In the genomic region with DNA sequence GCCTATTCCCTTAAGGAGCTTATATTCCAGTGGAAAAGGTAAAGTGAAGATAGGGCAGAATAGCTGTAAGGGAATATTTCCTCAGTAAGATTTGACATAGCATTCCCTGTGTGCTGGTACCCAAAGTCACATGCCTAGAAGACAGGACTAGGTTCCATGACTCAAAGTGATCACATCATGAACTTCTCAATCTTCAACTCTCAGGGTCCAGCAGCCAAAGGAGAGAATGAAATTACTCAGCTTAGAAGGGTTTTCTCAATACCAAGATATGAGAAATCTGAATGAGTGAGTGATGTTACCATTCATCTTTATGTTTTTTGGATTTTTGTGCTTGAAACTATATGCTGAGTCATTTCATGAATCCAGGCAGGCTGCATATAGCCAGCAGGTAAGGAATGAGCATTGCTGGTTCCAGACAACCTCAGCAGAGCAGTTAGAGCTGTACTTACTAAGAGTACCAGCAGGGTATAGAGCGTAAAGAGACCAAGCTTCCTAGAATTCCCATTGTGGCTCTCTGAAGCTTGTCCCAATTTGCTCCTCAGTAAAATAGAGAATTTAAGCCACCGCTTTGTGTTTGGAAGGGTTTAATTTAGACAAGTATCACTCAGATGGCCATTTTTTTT, we compare ENCODE assay signal across 20 cellular contexts.
DNase-seq lines count a peak whose midpoint lies in the region; ATAC-seq, FAIRE-seq and TF ChIP-seq lines count a peak whose summit lies in the region.
"Had no signal": no experiment of that assay in that cellular context is flagged by ENCODE, and none has a peak within 500 bp of the region (broad histone marks: within the 10 kb centered on the region; RNA-seq: fewer than 3 reads in every experiment).

No MANE protein-coding gene starts in this region.

- no peak for FAIRE-seq in K562 (lab: Jason Lieb, UNC)
- FAIRE-seq: G401.6 had no signal

- H3K4me1 Mint-ChIP-seq in stimulated activated effector memory CD8-positive, alpha-beta T cell treated with anti-CD3 and anti-CD28 coated beads, Interleukin-12 subunit alpha, Interleukin-12 subunit beta, amount 100 ng/mL, for 72 hours: no peaks in the 10 kb centered on the region
- H3K4me1 Mint-ChIP-seq: B cell had no signal

- no peaks in the 10 kb centered on the region for H3K9me1 ChIP-seq in K562 (ENCODE audit: control insufficient read depth, insufficient read depth, low read length)

- no peak overlapping the region for H2AFZ ChIP-seq in K562 (ENCODE audit: low read depth, low read length)
- H2AFZ ChIP-seq: GM23248 had no signal

- intact Hi-C loops in K562 (cut with micrococcal nuclease): no loop called here
- intact Hi-C loops in ovary (cut with DNase I): no loop called here
- intact Hi-C loops in heart right ventricle (cut with DNase I): no loop called here

- H3K9me3 ChIP-seq in K562 (replicated peaks; ENCODE audit: control insufficient read depth, insufficient read depth, low read depth, low read length): no peaks in the 10 kb centered on the region
- H3K9me3 ChIP-seq in ovary: no peaks in the 10 kb centered on the region
- H3K9me3 ChIP-seq in heart right ventricle: no peaks in the 10 kb centered on the region

- no peaks in the 10 kb centered on the region for H3K36me3 Mint-ChIP-seq in stimulated activated effector memory CD8-positive, alpha-beta T cell treated with anti-CD3 and anti-CD28 coated beads, Interleukin-12 subunit alpha, Interleukin-12 subunit beta, amount 100 ng/mL, for 72 hours

- POLR2A ChIA-PET in K562 (lab: Yijun Ruan, JAX): interaction anchor here (0.7 kb wide), 1 partner anchor 24 kb away, joined by 3 read pairs; no protein-coding TSS in a partner anchor

- no peak overlapping the region for H3K4me2 ChIP-seq in K562 (ENCODE audit: insufficient read depth, low read length)

- TF ChIP-seq EP300 in K562 (IDR thresholded peaks at IDR 0.05; ENCODE audit: low read length): no peak
- TF ChIP-seq EP300 in ovary (IDR thresholded peaks at IDR 0.05): no peak

- in situ Hi-C loops in K562 (cut with MboI): no loop called here

- ATAC-seq in K562 (no peak), heart right ventricle (no peak)
- ATAC-seq in stimulated activated effector memory CD8-positive, alpha-beta T cell treated with anti-CD3 and anti-CD28 coated beads, Interleukin-12 subunit alpha, Interleukin-12 subunit beta, amount 100 ng/mL, for 72 hours: peak; percentile 34

- H4K20me1 ChIP-seq in K562 (replicated peaks; ENCODE audit: control insufficient read depth, insufficient read depth, low read length): no peaks in the 10 kb centered on the region

- H3K27ac Mint-ChIP-seq in stimulated activated effector memory CD8-positive, alpha-beta T cell treated with anti-CD3 and anti-CD28 coated beads, Interleukin-12 subunit alpha, Interleukin-12 subunit beta, amount 100 ng/mL, for 72 hours: no peak overlapping the region
- H3K27ac Mint-ChIP-seq: B cell had no signal

- H3K4me1 ChIP-seq in K562 (replicated peaks in 1 of 2; ENCODE audit: control insufficient read depth in 2 of 2, insufficient read depth in 2 of 2, low read length in 2 of 2) (no peaks in the 10 kb centered on the region), ovary (ENCODE audit: insufficient read depth) (no peaks in the 10 kb centered on the region), heart right ventricle (no peaks in the 10 kb centered on the region)

- BruUV-seq in K562 (replicated peaks; lab: Mats Ljungman, UMichigan): no TSS peak

- peak; percentile 3 for DNase-seq in NCI-H82 (lab: John Stamatoyannopoulos, UW)
- DNase-seq in NCI-H82 treated with DMSO at 0.1 percent for 48 hours (lab: John Stamatoyannopoulos, UW; ENCODE audit: unreplicated experiment): no peak
- peak; percentile 7 for DNase-seq in GM12865 (ENCODE audit: low read depth)
- DNase-seq in K562 (ENCODE audit: extremely low read depth in 1 of 4, low spot score in 3 of 4): no peak
- DNase-seq in stimulated activated effector memory CD8-positive, alpha-beta T cell treated with anti-CD3 and anti-CD28 coated beads, Interleukin-12 subunit alpha, Interleukin-12 subunit beta, amount 100 ng/mL, for 72 hours (ENCODE audit: low spot score in 2 of 2): no peak
- DNase-seq in ovary: no peak
- DNase-seq in heart right ventricle: no peak
- no peak for DNase-seq in stimulated activated CD4-positive, alpha-beta T cell treated with anti-CD3 and anti-CD28 coated beads, Interleukin-4, amount 100 ng/mL, for 4 hours
- DNase-seq: 8988T, GM23248, KG1, NCI-H1417, NCI-H187, NCI-H2107, NCI-H510A, NCI-H748 treated with DMSO at 0.1 percent for 48 hours, OCI-M1, Right ventricle myocardium superior had no signal

- 0% methylated on average over 2 of the region's 2 CpGs for whole genome bisulfite sequencing in K562 (ENCODE audit: insufficient coverage, low coverage, missing lambda C conversion rate)
- WGBS in ovary, 3 donors: 92 to 96% (median 95%) methylated on average over 2 of the region's 2 CpGs
- WGBS in heart right ventricle, 2 donors: 92 to 93% methylated on average over 2 of the region's 2 CpGs

- TF ChIP-seq RAD21 in K562 (CRISPR knock-in tag; conservative IDR thresholded peaks at IDR 0.05 in 1 of 2, IDR thresholded peaks at IDR 0.05 in 1 of 2): no peak

- H3K36me3 ChIP-seq in K562 (ENCODE audit: control insufficient read depth, insufficient read depth, low read length) (no peaks in the 10 kb centered on the region), ovary (no peaks in the 10 kb centered on the region), heart right ventricle (no peaks in the 10 kb centered on the region)

- no peaks in the 10 kb centered on the region for H3K79me2 ChIP-seq in K562 (ENCODE audit: control insufficient read depth, insufficient read depth, low read length)

- H3K4me3 ChIP-seq in GM12865 (ENCODE audit: low read depth, low read length): no peak overlapping the region
- no peak overlapping the region for H3K4me3 ChIP-seq in K562
- H3K4me3 ChIP-seq in ovary: no peak overlapping the region
- no peak overlapping the region for H3K4me3 ChIP-seq in heart right ventricle
- H3K4me3 ChIP-seq: GM23248 had no signal

- no peak for TF ChIP-seq CTCF in GM12865 (IDR thresholded peaks at IDR 0.05; ENCODE audit: insufficient read depth, low read depth, low read length, missing control alignments)
- TF ChIP-seq CTCF in K562 (IDR thresholded peaks at IDR 0.05 in 2 of 3, conservative IDR thresholded peaks at IDR 0.05 in 1 of 3; ENCODE audit: insufficient read depth in 2 of 3, low read depth in 1 of 3, low read length in 3 of 3): no peak
- TF ChIP-seq CTCF in ovary (IDR thresholded peaks at IDR 0.05): no peak
- TF ChIP-seq CTCF in heart right ventricle (IDR thresholded peaks at IDR 0.05): no peak

- H3K9me3 Mint-ChIP-seq in stimulated activated effector memory CD8-positive, alpha-beta T cell treated with anti-CD3 and anti-CD28 coated beads, Interleukin-12 subunit alpha, Interleukin-12 subunit beta, amount 100 ng/mL, for 72 hours: no peaks in the 10 kb centered on the region

- no peak for TF ChIP-seq POLR2A in K562 (conservative IDR thresholded peaks at IDR 0.05)
- TF ChIP-seq POLR2A in ovary (IDR thresholded peaks at IDR 0.05): no peak

- no peak overlapping the region for H3K4me3 Mint-ChIP-seq in stimulated activated effector memory CD8-positive, alpha-beta T cell treated with anti-CD3 and anti-CD28 coated beads, Interleukin-12 subunit alpha, Interleukin-12 subunit beta, amount 100 ng/mL, for 72 hours
- H3K4me3 Mint-ChIP-seq: B cell had no signal

- H3K9ac ChIP-seq in K562 (ENCODE audit: insufficient read depth in 1 of 2, low read depth in 2 of 2, low read length in 2 of 2): no peak overlapping the region
- H3K9ac ChIP-seq: GM23248 had no signal

- CTCF ChIA-PET in K562 (lab: Yijun Ruan, JAX; ENCODE audit: low intra/inter-chr PET ratio): no interaction called here

- H3K27me3 ChIP-seq in K562 (ENCODE audit: control insufficient read depth in 2 of 2, insufficient read depth in 2 of 2, low read length in 2 of 2) (no peaks in the 10 kb centered on the region), ovary (no peaks in the 10 kb centered on the region), heart right ventricle (peaks cover 0 to 24% (median 0%) of the 10 kb centered on the region in 7 donors)

- H3K27ac ChIP-seq in K562 (ENCODE audit: extremely low read depth, low read depth, low read length) (no peak overlapping the region), ovary (no peak overlapping the region), heart right ventricle (no peak overlapping the region)
- H3K27ac ChIP-seq: GM23248 had no signal

TF ChIP-seq in K562, 482 proteins besides CTCF, POLR2A, EP300 and RAD21 (continues in another document):
- TF ChIP-seq PCBP2 (IDR thresholded peaks at IDR 0.05; ENCODE audit: low read depth, low read length, poor library complexity, severe bottlenecking) (no peak), NFE2 (IDR thresholded peaks at IDR 0.05; ENCODE audit: low read depth) (0 out of 2 replicates have a peak, but pooled peaks have one; percentile 31), NFXL1 (CRISPR knock-in tag; IDR thresholded peaks at IDR 0.05) (no peak), ZNF12 (CRISPR knock-in tag; IDR thresholded peaks at IDR 0.05) (no peak)
- TF ChIP-seq, protein P1, sequence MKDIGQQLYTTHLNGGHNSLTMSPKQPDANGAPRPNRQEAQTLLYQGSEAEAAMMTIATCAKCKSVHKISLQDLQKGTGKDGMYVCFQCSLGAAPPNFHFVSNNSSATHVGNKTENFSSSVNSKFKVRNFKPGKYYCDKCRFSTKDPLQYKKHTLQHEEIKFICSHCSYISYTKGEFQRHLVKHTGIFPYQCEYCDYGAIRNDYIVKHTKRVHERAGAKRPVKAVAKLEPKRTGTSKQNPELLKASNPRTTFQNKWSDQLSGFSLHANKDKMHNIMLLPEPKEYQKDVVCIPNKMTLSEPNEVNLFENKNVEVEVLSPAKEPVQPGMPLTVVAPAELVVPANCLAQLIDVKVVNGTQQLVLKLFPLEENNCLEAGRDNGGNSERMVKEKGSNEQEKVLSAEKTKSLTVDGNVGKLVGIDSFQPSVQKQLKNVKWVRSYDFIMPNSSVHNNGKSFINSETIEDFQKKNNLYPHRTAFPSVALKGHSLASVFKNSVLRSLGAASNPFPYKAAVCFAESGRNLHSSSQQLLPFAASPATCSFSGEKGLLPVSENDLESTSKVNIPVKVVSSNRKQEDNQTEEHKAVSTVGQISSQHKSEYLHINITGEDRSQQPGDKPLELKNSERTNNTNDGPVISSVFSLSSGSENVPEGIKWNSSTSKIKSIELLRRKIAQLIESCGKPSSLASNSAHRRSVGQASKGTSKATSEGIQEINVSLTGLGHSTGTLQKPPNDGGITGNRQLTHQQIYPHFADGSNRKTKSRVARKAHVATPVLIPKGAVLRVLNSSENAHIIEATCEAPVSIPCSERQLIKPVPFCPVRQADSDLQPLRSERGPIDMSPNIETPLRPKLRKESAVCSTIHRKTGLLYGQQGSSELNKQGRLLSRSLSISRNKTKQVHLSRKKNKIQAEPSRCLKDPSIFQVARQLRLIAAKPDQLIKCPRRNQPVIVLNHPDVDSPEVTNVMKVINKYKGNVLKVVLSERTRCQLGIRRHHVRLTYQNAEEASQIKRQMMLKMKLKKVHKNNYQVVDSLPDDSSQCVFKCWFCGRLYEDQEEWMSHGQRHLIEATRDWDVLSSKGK (CRISPR knock-in tag; IDR thresholded peaks at IDR 0.05): no peak

Comparison
In these comparisons a context has a peak if more than half of its experiments do, and no peak if none do; other contexts are left out.
1. DNase-seq: peak in NCI-H82 (single experiment) and GM12865 (single experiment); none in NCI-H82 treated with DMSO at 0.1 percent for 48 hours (single experiment), K562 (0 of 4), stimulated activated effector memory CD8-positive, alpha-beta T cell treated with anti-CD3 and anti-CD28 coated beads, Interleukin-12 subunit alpha, Interleukin-12 subunit beta, amount 100 ng/mL, for 72 hours (0 of 2), ovary (0 of 5), heart right ventricle (0 of 2) and stimulated activated CD4-positive, alpha-beta T cell treated with anti-CD3 and anti-CD28 coated beads, Interleukin-4, amount 100 ng/mL, for 4 hours (0 of 2).